17 cellular contexts compared by ENCODE assay signal in the genomic region with DNA sequence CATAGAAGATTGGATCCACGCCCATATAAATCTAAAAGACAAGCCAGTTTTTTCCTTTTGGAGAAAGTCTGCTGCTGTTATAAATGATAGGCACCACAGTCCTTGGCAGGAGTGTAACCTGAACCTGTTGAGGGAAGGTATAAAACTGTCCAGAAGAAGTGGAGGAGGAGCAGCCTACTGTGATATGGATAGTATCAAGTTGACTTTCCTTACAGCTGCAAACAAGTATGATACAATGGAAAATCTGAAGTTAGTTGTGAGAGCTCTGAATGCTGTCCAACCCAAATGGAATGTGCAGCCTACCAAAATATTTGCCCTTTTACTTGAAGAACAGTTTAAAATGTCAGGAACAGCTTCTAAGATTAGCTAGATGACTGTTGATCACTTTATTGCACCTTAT.
DNase-seq lines count a peak whose midpoint lies in the region; ATAC-seq, FAIRE-seq and TF ChIP-seq lines count a peak whose summit lies in the region.
"Had no signal": no experiment of that assay in that cellular context is flagged by ENCODE, and none has a peak within 500 bp of the region (broad histone marks: within the 10 kb centered on the region; RNA-seq: fewer than 3 reads in every experiment).

No MANE protein-coding gene starts in this region.

- H3K4me1 ChIP-seq in right cardiac atrium (ENCODE audit: control insufficient read depth, insufficient read depth, low read length) (peaks cover 2% of the 10 kb centered on the region), thoracic aorta (ENCODE audit: control insufficient read depth in 1 of 2, low read depth in 2 of 2) (peaks cover 12 to 49% of the 10 kb centered on the region in 2 donors)
- H3K4me1 ChIP-seq: BLaER1, Peyer's patch had no signal

- peak; percentile 16 for DNase-seq in DMS 273 (lab: John Stamatoyannopoulos, UW; ENCODE audit: unreplicated experiment)
- DNase-seq in DMS 273 treated with DMSO at 0.1 percent for 48 hours (lab: John Stamatoyannopoulos, UW): no peak
- peak; percentile 46 for DNase-seq in fibroblast of gingiva (ENCODE audit: low read depth)
- no peak for DNase-seq in right cardiac atrium
- no peak for DNase-seq in thoracic aorta (ENCODE audit: low spot score)
- DNase-seq in D721Med (ENCODE audit: insufficient read length, low spot score): no peak
- DNase-seq in occipital lobe (lab: John Stamatoyannopoulos, UW): no peak
- DNase-seq: DMS153, HFFc6, KG1, NCI-H1048, NCI-H2107, Peyer's patch, SHP77 treated with DMSO at 0.1 percent for 48 hours had no signal

- H3K36me3 ChIP-seq in thoracic aorta: no peaks in the 10 kb centered on the region
- H3K36me3 ChIP-seq: BLaER1, Peyer's patch had no signal

- intact Hi-C loops in right cardiac atrium (cut with DNase I): no loop called here

- no peaks in the 10 kb centered on the region for H3K27me3 ChIP-seq in right cardiac atrium (ENCODE audit: control insufficient read depth, insufficient read depth)
- H3K27me3 ChIP-seq in thoracic aorta (replicated peaks; ENCODE audit: insufficient read depth): no peaks in the 10 kb centered on the region
- H3K27me3 ChIP-seq: BLaER1, Peyer's patch had no signal

- ATAC-seq in right cardiac atrium: peak; percentile 77 to 91
- no peak for ATAC-seq in thoracic aorta (ENCODE audit: insufficient number of reproducible peaks, low FRiP score, low read depth)
- ATAC-seq in GM18505 (IDR thresholded peaks at IDR 0.05; ENCODE audit: unreplicated experiment): no peak

- no peak for TF ChIP-seq CTCF in thoracic aorta (IDR thresholded peaks at IDR 0.05)
- no peak for TF ChIP-seq CTCF in D721Med (IDR thresholded peaks at IDR 0.05; ENCODE audit: insufficient read depth, missing control alignments)

- H3K9me3 ChIP-seq in right cardiac atrium (ENCODE audit: control insufficient read depth, low read length): no peaks in the 10 kb centered on the region
- no peaks in the 10 kb centered on the region for H3K9me3 ChIP-seq in thoracic aorta
- H3K9me3 ChIP-seq: BLaER1, Peyer's patch had no signal

- no peak for TF ChIP-seq POLR2A in GM18505 (IDR thresholded peaks at IDR 0.05; ENCODE audit: borderline replicate concordance, extremely low read depth, insufficient read depth, insufficient read length)

- H3K4me3 ChIP-seq in right cardiac atrium (ENCODE audit: low read length) (no peak overlapping the region), thoracic aorta (no peak overlapping the region)
- H3K4me3 ChIP-seq: BLaER1, Peyer's patch had no signal

- WGBS in right cardiac atrium: 63% methylated on average over 1 of the region's 1 CpG

- FAIRE-seq in D721Med (lab: Jason Lieb, UNC): no peak

- H3K27ac ChIP-seq in right cardiac atrium (ENCODE audit: low read length) (no peak overlapping the region), thoracic aorta (peak overlapping the region; percentile 41 to 54)
- H3K27ac ChIP-seq: 22Rv1, BLaER1, Peyer's patch had no signal

Comparison
In these comparisons a context has a peak if more than half of its experiments do, and no peak if none do; other contexts are left out.
1. DNase-seq: peak in DMS 273 (single experiment) and fibroblast of gingiva (single experiment); none in DMS 273 treated with DMSO at 0.1 percent for 48 hours (single experiment), right cardiac atrium (0 of 3), thoracic aorta (single experiment), D721Med (single experiment) and occipital lobe (single experiment).
2. ATAC-seq: peak in right cardiac atrium (2 of 2); none in thoracic aorta (single experiment) and GM18505 (single experiment).